25 cellular contexts compared by ENCODE assay signal in the genomic region with DNA sequence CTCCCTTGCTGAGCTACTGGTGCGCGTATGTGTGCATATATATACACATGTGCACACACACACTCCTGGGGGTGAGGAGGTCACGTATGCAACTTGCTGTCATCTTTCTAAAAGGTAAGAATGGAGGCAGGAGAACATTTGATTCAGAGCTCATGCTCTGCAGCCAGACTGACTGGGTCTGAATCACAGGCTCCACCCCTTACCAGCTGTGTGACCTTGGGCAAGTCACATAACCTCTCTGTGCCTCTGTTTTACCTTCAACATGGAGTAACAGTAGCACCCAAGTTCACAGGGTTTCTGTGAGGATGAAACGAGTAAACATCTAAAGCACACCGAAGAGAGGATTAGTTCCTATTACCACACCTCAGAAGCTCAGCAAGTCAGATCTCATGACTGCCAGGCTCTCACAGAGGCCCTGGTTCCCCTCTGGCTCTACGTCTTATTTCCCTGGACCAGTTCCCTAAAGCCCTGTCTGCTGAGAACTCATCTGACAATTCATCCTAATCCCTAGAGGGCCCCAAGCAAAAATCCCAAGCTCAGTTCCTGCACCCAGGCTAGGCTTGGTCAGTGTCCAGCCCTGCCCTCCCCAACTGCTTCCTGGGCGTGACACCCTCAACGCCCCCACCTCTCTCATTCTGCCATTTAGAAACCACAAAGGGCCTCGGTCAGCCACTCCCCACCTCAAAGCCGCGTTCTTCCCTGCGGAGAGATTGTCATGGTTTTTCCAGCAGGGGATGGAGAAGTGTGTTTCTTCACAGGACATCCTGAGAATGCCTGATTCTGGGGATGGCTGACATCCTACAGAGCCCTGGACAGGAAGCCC. TPM values are rescaled to one million over a fixed set of nuclear protein-coding genes. Genes with fewer than 3 reads are reported as not detected.
DNase-seq lines count a peak whose midpoint lies in the region; ATAC-seq, FAIRE-seq and TF ChIP-seq lines count a peak whose summit lies in the region.
"Had no signal": no experiment of that assay in that cellular context is flagged by ENCODE, and none has a peak within 500 bp of the region (broad histone marks: within the 10 kb centered on the region; RNA-seq: fewer than 3 reads in every experiment).

No MANE protein-coding gene starts in this region.

- no peaks in the 10 kb centered on the region for H3K36me3 Mint-ChIP-seq in activated naive CD4-positive, alpha-beta T cell treated with anti-CD3 and anti-CD28 coated beads, Interleukin-2, amount 50 U/mL, for 72 hours
- no peaks in the 10 kb centered on the region for H3K36me3 Mint-ChIP-seq in activated naive CD4-positive, alpha-beta T cell treated with anti-CD3 and anti-CD28 coated beads for 36 hours (ENCODE audit: low read depth)
- H3K36me3 Mint-ChIP-seq: activated naive CD4-positive, alpha-beta T cell treated with anti-CD3 and anti-CD28 coated beads, Interleukin-2, amount 50 U/mL, for 24 hours had no signal

- no peak for ATAC-seq in activated naive CD4-positive, alpha-beta T cell treated with anti-CD3 and anti-CD28 coated beads, Interleukin-2, amount 50 U/mL, for 72 hours
- no peak for ATAC-seq in HG02884 (IDR thresholded peaks at IDR 0.05; ENCODE audit: unreplicated experiment)
- ATAC-seq: body of pancreas; sciatic nerve; stimulated activated naive CD8-positive, alpha-beta T cell treated with anti-CD3 and anti-CD28 coated beads, Interleukin-15, amount 100 ng/mL, for 72 hours had no signal

- H3K4me3 ChIP-seq in bronchial epithelial cell (ENCODE audit: low read depth, low read length): no peak overlapping the region
- no peak overlapping the region for H3K4me3 ChIP-seq in ovary
- H3K4me3 ChIP-seq in small intestine (ENCODE audit: low read depth in 1 of 2, low read length in 2 of 2): no peak overlapping the region
- H3K4me3 ChIP-seq: body of pancreas, transverse colon had no signal

- no peak for TF ChIP-seq CTCF in bronchial epithelial cell (IDR thresholded peaks at IDR 0.05; ENCODE audit: insufficient read depth, low read length, severe bottlenecking)
- TF ChIP-seq CTCF in ovary (IDR thresholded peaks at IDR 0.05): no peak

- no peaks in the 10 kb centered on the region for H3K27me3 Mint-ChIP-seq in activated naive CD4-positive, alpha-beta T cell treated with anti-CD3 and anti-CD28 coated beads for 36 hours (ENCODE audit: low read depth)
- H3K27me3 Mint-ChIP-seq: activated naive CD4-positive, alpha-beta T cell treated with anti-CD3 and anti-CD28 coated beads, Interleukin-2, amount 50 U/mL, for 24 hours; stimulated activated naive CD8-positive, alpha-beta T cell treated with anti-CD3 and anti-CD28 coated beads, Interleukin-15, amount 100 ng/mL, for 72 hours had no signal

- TF ChIP-seq EP300 in ovary (IDR thresholded peaks at IDR 0.05): no peak

- DNase-seq in activated naive CD4-positive, alpha-beta T cell treated with anti-CD3 and anti-CD28 coated beads, Interleukin-2, amount 50 U/mL, for 72 hours (ENCODE audit: low spot score in 2 of 2): no peak
- no peak for DNase-seq in activated naive CD4-positive, alpha-beta T cell treated with anti-CD3 and anti-CD28 coated beads for 36 hours
- DNase-seq in bronchial epithelial cell (ENCODE audit: low read depth) (no peak), SIG-M5 (lab: John Stamatoyannopoulos, UW) (no peak), ovary (no peak), small intestine (no peak)
- DNase-seq: 8988T; activated CD4-positive, CD25-positive, alpha-beta regulatory T cell; activated T-cell treated with anti-CD3 and anti-CD28 coated beads, Interleukin-2, amount 50 U/mL, for 48 hours; BE2C; body of pancreas; glutamatergic neuron; NCI-H1417 treated with DMSO at 0.1 percent for 48 hours; NCI-H2171; NCI-H69; occipital lobe; stimulated activated CD4-positive, alpha-beta T cell treated with anti-CD3 and anti-CD28 coated beads, Interleukin-1b, Interleukin-23, amount 100 ng/mL, for 48 hours; stimulated activated naive CD8-positive, alpha-beta T cell treated with anti-CD3 and anti-CD28 coated beads, Interleukin-15, amount 100 ng/mL, for 72 hours; T-helper 2 cell; transverse colon had no signal

- H3K27ac ChIP-seq in layer of hippocampus (ENCODE audit: low read depth, low read length) (peak overlapping the region; percentile 25), ovary (no peak overlapping the region), small intestine (ENCODE audit: low read depth in 1 of 2, low read length in 1 of 2) (no peak overlapping the region)
- H3K27ac ChIP-seq: body of pancreas, transverse colon had no signal

- WGBS in ovary, 3 donors: 80 to 82% (median 82%) methylated on average over 12 of the region's 12 CpGs
- 73 to 78% (median 77%) methylated on average over 12 of the region's 12 CpGs for WGBS in small intestine, 3 donors

- FAIRE-seq in bronchial epithelial cell (lab: Jason Lieb, UNC) (peak; percentile 55), small intestine (lab: Jason Lieb, UNC) (no peak)
- FAIRE-seq: H54 had no signal

- H3K27me3 ChIP-seq in bronchial epithelial cell (ENCODE audit: control insufficient read depth, insufficient read depth, low read length) (peaks cover 2% of the 10 kb centered on the region), layer of hippocampus (ENCODE audit: control insufficient read depth, insufficient read depth, low read length) (no peaks in the 10 kb centered on the region), ovary (no peaks in the 10 kb centered on the region), small intestine (ENCODE audit: control insufficient read depth in 2 of 2, insufficient read depth in 2 of 2, low read length in 2 of 2) (no peaks in the 10 kb centered on the region)
- H3K27me3 ChIP-seq: BE2C, transverse colon had no signal

- H3K27ac Mint-ChIP-seq in activated naive CD4-positive, alpha-beta T cell treated with anti-CD3 and anti-CD28 coated beads, Interleukin-2, amount 50 U/mL, for 72 hours: peak overlapping the region; percentile 16 to 72
- no peak overlapping the region for H3K27ac Mint-ChIP-seq in activated naive CD4-positive, alpha-beta T cell treated with anti-CD3 and anti-CD28 coated beads for 36 hours
- H3K27ac Mint-ChIP-seq: activated naive CD4-positive, alpha-beta T cell treated with anti-CD3 and anti-CD28 coated beads, Interleukin-2, amount 50 U/mL, for 24 hours had no signal

- no peaks in the 10 kb centered on the region for H3K9me3 Mint-ChIP-seq in activated naive CD4-positive, alpha-beta T cell treated with anti-CD3 and anti-CD28 coated beads, Interleukin-2, amount 50 U/mL, for 72 hours
- no peaks in the 10 kb centered on the region for H3K9me3 Mint-ChIP-seq in activated naive CD4-positive, alpha-beta T cell treated with anti-CD3 and anti-CD28 coated beads for 36 hours
- H3K9me3 Mint-ChIP-seq: activated naive CD4-positive, alpha-beta T cell treated with anti-CD3 and anti-CD28 coated beads, Interleukin-2, amount 50 U/mL, for 24 hours had no signal

- H3K4me1 ChIP-seq in ovary (ENCODE audit: insufficient read depth): no peaks in the 10 kb centered on the region
- H3K4me1 ChIP-seq in small intestine (ENCODE audit: control insufficient read depth in 2 of 2, insufficient read depth in 1 of 2, low read depth in 1 of 2, low read length in 1 of 2): no peaks in the 10 kb centered on the region
- H3K4me1 ChIP-seq: BE2C, body of pancreas had no signal

- CTCF ChIA-PET in activated naive CD4-positive, alpha-beta T cell treated with anti-CD3 and anti-CD28 coated beads for 36 hours (lab: Charles Lee): no interaction called here

- no peaks in the 10 kb centered on the region for H3K4me1 Mint-ChIP-seq in activated naive CD4-positive, alpha-beta T cell treated with anti-CD3 and anti-CD28 coated beads for 36 hours (ENCODE audit: low read depth)
- H3K4me1 Mint-ChIP-seq: activated naive CD4-positive, alpha-beta T cell treated with anti-CD3 and anti-CD28 coated beads, Interleukin-2, amount 50 U/mL, for 24 hours; stimulated activated naive CD8-positive, alpha-beta T cell treated with anti-CD3 and anti-CD28 coated beads, Interleukin-15, amount 100 ng/mL, for 72 hours had no signal

- H3K36me3 ChIP-seq in bronchial epithelial cell (ENCODE audit: control insufficient read depth, insufficient read depth, low read length) (no peaks in the 10 kb centered on the region), ovary (no peaks in the 10 kb centered on the region), small intestine (ENCODE audit: control insufficient read depth in 2 of 2, insufficient read depth in 2 of 2, low read length in 2 of 2) (peaks cover 0 to 2% of the 10 kb centered on the region in 2 donors)
- H3K36me3 ChIP-seq: BE2C, transverse colon had no signal

- no peak overlapping the region for H3K4me3 Mint-ChIP-seq in activated naive CD4-positive, alpha-beta T cell treated with anti-CD3 and anti-CD28 coated beads for 36 hours
- H3K4me3 Mint-ChIP-seq: activated naive CD4-positive, alpha-beta T cell treated with anti-CD3 and anti-CD28 coated beads, Interleukin-2, amount 50 U/mL, for 24 hours; stimulated activated naive CD8-positive, alpha-beta T cell treated with anti-CD3 and anti-CD28 coated beads, Interleukin-15, amount 100 ng/mL, for 72 hours had no signal

- TF ChIP-seq POLR2A in ovary (IDR thresholded peaks at IDR 0.05): no peak

- intact Hi-C loops in activated naive CD4-positive, alpha-beta T cell treated with anti-CD3 and anti-CD28 coated beads for 36 hours (cut with micrococcal nuclease): no loop called here
- intact Hi-C loops in ovary (cut with DNase I): no loop called here

- no peaks in the 10 kb centered on the region for H3K9me3 ChIP-seq in ovary
- H3K9me3 ChIP-seq in small intestine (ENCODE audit: control insufficient read depth, low read depth): no peaks in the 10 kb centered on the region
- H3K9me3 ChIP-seq: BE2C, body of pancreas, transverse colon had no signal

RNA-seq across cellular contexts. Expression of gene ABR, which starts 28.7 kb away (rescaled TPM):
- 10 to 100 TPM; 36.0 to 45.8 TPM for total RNA-seq in activated naive CD4-positive, alpha-beta T cell treated with anti-CD3 and anti-CD28 coated beads, Interleukin-2, amount 50 U/mL, for 72 hours
- 10 to 100 TPM; 32.1 to 33.4 TPM for total RNA-seq in activated naive CD4-positive, alpha-beta T cell treated with anti-CD3 and anti-CD28 coated beads for 36 hours
- total RNA-seq in bronchial epithelial cell (18.7 and 39.3 TPM in 2 replicates), ovary (10 to 100 TPM; 25.0 to 94.6 (median 60.2) TPM)
- polyA plus RNA-seq in ovary (10 to 100 TPM; 33.3 to 66.7 TPM), small intestine (10 to 100 TPM; 69.8 to 89.2 (median 77.8) TPM)
